In genomic region chr3:141231101-141231922, GRCh38 we compare ENCODE assay signal across 7 cellular contexts. TPM values are rescaled to one million over a fixed set of nuclear protein-coding genes. Genes with fewer than 3 reads are reported as not detected.
A peak's percentile ranks its signal among the peaks of the same experiment; 100 is the strongest.
DNase-seq lines count a peak whose midpoint lies in the region; ATAC-seq, FAIRE-seq and TF ChIP-seq lines count a peak whose summit lies in the region.

Gene PXYLP1, plus strand, starts transcription at chr3:141231825. Its CDS starts 28,351 bp downstream, at chr3:141260176.

- peak within 1 kb of the TSS; percentile 76 for H3K4me3 Mint-ChIP-seq in astrocyte (ENCODE audit: unreplicated experiment)

- DNase-seq in NCI-H146 (lab: John Stamatoyannopoulos, UW), result peak; percentile 97
- peak; percentile 73 for DNase-seq in astrocyte (ENCODE audit: low read depth)
- peak; percentile 75 to 89 for DNase-seq in hippocampal formation (lab: John Stamatoyannopoulos, UW)
- DNase-seq in sciatic nerve (ENCODE audit: low spot score), result peak; percentile 96

- TF ChIP-seq CTCF in astrocyte (IDR thresholded peaks at IDR 0.05; ENCODE audit: insufficient read depth, low read depth, low read length), result peak; percentile 33

- no peaks in the 10 kb centered on the region for H3K79me2 ChIP-seq in astrocyte (ENCODE audit: insufficient read depth, low read length)

- peaks cover 4% of the 10 kb centered on the region for H3K27me3 ChIP-seq in astrocyte (ENCODE audit: insufficient read depth, low read length)

- peaks cover 13% of the 10 kb centered on the region for H4K20me1 ChIP-seq in astrocyte (ENCODE audit: insufficient read depth, low read length)

- intact Hi-C loops in T-helper 2 cell treated with Interferon-gamma antibody and Interleukin-4, amounts not matched to agents 100 ng/mL and 5 ng/mL, for 36 hours (cut with micrococcal nuclease), result loop anchor here (1.0 to 5.0 kb wide), 9 partner anchors 12 to 1346 kb away; partner anchors contain the start of genes ATR, RNF7 and SLC25A36
- intact Hi-C loops in sciatic nerve (cut with DNase I), result no loop called here

- no peak within 1 kb of the TSS for H3K27ac Mint-ChIP-seq in astrocyte (ENCODE audit: unreplicated experiment)

- peak; percentile 98 for ATAC-seq in HG02798 (IDR thresholded peaks at IDR 0.05; ENCODE audit: poor library complexity, unreplicated experiment)
- peak; percentile 98 for ATAC-seq in sciatic nerve

- H3K36me3 Mint-ChIP-seq in astrocyte (ENCODE audit: low read depth, unreplicated experiment), result peaks cover 2% of the 10 kb centered on the region

- H2AFZ ChIP-seq in astrocyte (ENCODE audit: low read depth, low read length), result peak within 1 kb of the TSS; percentile 92

- H3K4me2 ChIP-seq in astrocyte (ENCODE audit: low read length), result peak within 1 kb of the TSS; percentile 90

- H3K9ac ChIP-seq in astrocyte (ENCODE audit: low read length), result peak within 1 kb of the TSS; percentile 81

- peaks cover 16% of the 10 kb centered on the region for H3K4me1 ChIP-seq in astrocyte (ENCODE audit: insufficient read depth, low read length)

- no peak for FAIRE-seq in astrocyte (lab: Jason Lieb, UNC)

- peak within 1 kb of the TSS; percentile 61 for H3K27ac ChIP-seq in astrocyte (ENCODE audit: low read depth, low read length)

- H3K4me3 ChIP-seq in astrocyte (ENCODE audit: insufficient read depth, low read depth, low read length), result peak within 1 kb of the TSS; percentile 71

- peak; percentile 73 for TF ChIP-seq POLR2A in GM15510 (IDR thresholded peaks at IDR 0.05; ENCODE audit: borderline replicate concordance, extremely low read depth, insufficient read length)

- H3K9me3 ChIP-seq in astrocyte (ENCODE audit: insufficient read depth, low read depth, low read length), result no peaks in the 10 kb centered on the region

- H3K27me3 Mint-ChIP-seq in astrocyte (ENCODE audit: low read depth, unreplicated experiment), result peaks cover 40% of the 10 kb centered on the region

- peaks cover 2% of the 10 kb centered on the region for H3K9me3 Mint-ChIP-seq in astrocyte (ENCODE audit: unreplicated experiment)

- no peaks in the 10 kb centered on the region for H3K36me3 ChIP-seq in astrocyte (ENCODE audit: insufficient read depth, low read length)

- peaks cover 5% of the 10 kb centered on the region for H3K4me1 Mint-ChIP-seq in astrocyte (ENCODE audit: low read depth, unreplicated experiment)

RNA-seq across cellular contexts. Expression of gene PXYLP1, which starts in this region (rescaled TPM):
- 31.4 and 32.6 TPM in 2 replicates for total RNA-seq in T-helper 2 cell treated with Interferon-gamma antibody and Interleukin-4, amounts not matched to agents 100 ng/mL and 5 ng/mL, for 36 hours
- total RNA-seq in astrocyte (4.5 and 6.1 TPM in 2 replicates), sciatic nerve (13.5 TPM)

Comparison
In these comparisons a context has a peak if more than half of its experiments do, and no peak if none do; other contexts are left out.
1. Peak in every context shown above with its lines: DNase-seq, ATAC-seq, H3K4me3 ChIP-seq and H3K27ac ChIP-seq.